In the genomic region with DNA sequence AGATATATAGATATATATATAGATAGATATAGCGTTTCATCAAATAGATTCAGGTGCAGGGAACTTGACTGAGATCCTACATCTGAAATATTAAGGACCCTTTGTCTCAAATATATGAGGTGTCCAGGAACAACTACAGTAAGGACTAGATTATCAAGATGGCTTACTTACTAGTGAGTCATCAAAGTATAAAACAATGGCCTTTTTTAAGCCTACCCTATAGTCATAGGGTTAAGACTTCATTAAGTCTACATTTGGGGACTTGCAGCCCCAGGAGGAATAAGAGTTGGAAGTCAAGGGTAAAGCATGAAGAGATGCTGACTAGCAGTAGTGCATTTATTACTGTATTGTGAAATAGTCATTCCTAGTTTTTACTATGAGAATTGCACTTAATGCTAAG, we compare ENCODE assay signal across 21 cellular contexts.
"Had no signal": no experiment of that assay in that cellular context is flagged by ENCODE, and none has a peak within 500 bp of the region (broad histone marks: within the 10 kb centered on the region; RNA-seq: fewer than 3 reads in every experiment).

No MANE protein-coding gene starts in this region.

- H3K27ac ChIP-seq: KMS-11, RWPE1, SJCRH30 had no signal

- ATAC-seq: K562, Panc1, SK-N-SH treated with all-trans-retinoic acid at 6 μM for 48 hours had no signal

- H3K27me3 ChIP-seq: SJCRH30 had no signal

- H3K4me1 ChIP-seq: SJCRH30 had no signal

- DNase-seq: Kasumi-1, MM.1S, NCI-H1092 treated with DMSO at 0.1 percent for 48 hours, NCI-H1436, NCI-H187, NCI-H2029, NCI-H2081 treated with DMSO at 0.1 percent for 48 hours, NCI-H2171, NCI-H226, NCI-H446, NCI-H510A, NCI-H524 treated with DMSO at 0.1 percent for 48 hours, NCI-H69, NCI-H774, SHP77, SJCRH30 had no signal
